1 cellular context compared by ENCODE assay signal in genomic region chr13:23375007-23375971, GRCh38.
A peak's percentile ranks its signal among the peaks of the same experiment; 100 is the strongest.
TF ChIP-seq lines count a peak whose summit lies in the region.

No MANE protein-coding gene starts in this region.

TF ChIP-seq in HepG2, 621 proteins besides CTCF, POLR2A, EP300 and RAD21 (continued from another document):
- no peak for TF ChIP-seq ZZZ3 (CRISPR knock-in tag; IDR thresholded peaks at IDR 0.05; ENCODE audit: borderline replicate concordance)
- TF ChIP-seq ZUFSP (CRISPR knock-in tag; IDR thresholded peaks at IDR 0.05; ENCODE audit: borderline replicate concordance), result no peak
- TF ChIP-seq ZNF274 (CRISPR knock-in tag; IDR thresholded peaks at IDR 0.05), result peak; percentile 58; the same call in 1 of the 2 replicates
- no peak for TF ChIP-seq ZBTB21 (CRISPR knock-in tag; IDR thresholded peaks at IDR 0.05)
- TF ChIP-seq ZNF766 (CRISPR knock-in tag; IDR thresholded peaks at IDR 0.05; ENCODE audit: borderline replicate concordance), result no peak; the same call in 1 of the 2 replicates
- TF ChIP-seq, protein P1, sequence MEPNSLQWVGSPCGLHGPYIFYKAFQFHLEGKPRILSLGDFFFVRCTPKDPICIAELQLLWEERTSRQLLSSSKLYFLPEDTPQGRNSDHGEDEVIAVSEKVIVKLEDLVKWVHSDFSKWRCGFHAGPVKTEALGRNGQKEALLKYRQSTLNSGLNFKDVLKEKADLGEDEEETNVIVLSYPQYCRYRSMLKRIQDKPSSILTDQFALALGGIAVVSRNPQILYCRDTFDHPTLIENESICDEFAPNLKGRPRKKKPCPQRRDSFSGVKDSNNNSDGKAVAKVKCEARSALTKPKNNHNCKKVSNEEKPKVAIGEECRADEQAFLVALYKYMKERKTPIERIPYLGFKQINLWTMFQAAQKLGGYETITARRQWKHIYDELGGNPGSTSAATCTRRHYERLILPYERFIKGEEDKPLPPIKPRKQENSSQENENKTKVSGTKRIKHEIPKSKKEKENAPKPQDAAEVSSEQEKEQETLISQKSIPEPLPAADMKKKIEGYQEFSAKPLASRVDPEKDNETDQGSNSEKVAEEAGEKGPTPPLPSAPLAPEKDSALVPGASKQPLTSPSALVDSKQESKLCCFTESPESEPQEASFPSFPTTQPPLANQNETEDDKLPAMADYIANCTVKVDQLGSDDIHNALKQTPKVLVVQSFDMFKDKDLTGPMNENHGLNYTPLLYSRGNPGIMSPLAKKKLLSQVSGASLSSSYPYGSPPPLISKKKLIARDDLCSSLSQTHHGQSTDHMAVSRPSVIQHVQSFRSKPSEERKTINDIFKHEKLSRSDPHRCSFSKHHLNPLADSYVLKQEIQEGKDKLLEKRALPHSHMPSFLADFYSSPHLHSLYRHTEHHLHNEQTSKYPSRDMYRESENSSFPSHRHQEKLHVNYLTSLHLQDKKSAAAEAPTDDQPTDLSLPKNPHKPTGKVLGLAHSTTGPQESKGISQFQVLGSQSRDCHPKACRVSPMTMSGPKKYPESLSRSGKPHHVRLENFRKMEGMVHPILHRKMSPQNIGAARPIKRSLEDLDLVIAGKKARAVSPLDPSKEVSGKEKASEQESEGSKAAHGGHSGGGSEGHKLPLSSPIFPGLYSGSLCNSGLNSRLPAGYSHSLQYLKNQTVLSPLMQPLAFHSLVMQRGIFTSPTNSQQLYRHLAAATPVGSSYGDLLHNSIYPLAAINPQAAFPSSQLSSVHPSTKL (CRISPR knock-in tag; IDR thresholded peaks at IDR 0.05), result no peak
- TF ChIP-seq, protein P2, sequence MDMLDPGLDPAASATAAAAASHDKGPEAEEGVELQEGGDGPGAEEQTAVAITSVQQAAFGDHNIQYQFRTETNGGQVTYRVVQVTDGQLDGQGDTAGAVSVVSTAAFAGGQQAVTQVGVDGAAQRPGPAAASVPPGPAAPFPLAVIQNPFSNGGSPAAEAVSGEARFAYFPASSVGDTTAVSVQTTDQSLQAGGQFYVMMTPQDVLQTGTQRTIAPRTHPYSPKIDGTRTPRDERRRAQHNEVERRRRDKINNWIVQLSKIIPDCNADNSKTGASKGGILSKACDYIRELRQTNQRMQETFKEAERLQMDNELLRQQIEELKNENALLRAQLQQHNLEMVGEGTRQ (IDR thresholded peaks at IDR 0.05; ENCODE audit: low read depth, low read length), result no peak
- TF ChIP-seq, protein P2 (CRISPR knock-in tag; IDR thresholded peaks at IDR 0.05; ENCODE audit: borderline replicate concordance), result no peak
- TF ChIP-seq, protein P3, sequence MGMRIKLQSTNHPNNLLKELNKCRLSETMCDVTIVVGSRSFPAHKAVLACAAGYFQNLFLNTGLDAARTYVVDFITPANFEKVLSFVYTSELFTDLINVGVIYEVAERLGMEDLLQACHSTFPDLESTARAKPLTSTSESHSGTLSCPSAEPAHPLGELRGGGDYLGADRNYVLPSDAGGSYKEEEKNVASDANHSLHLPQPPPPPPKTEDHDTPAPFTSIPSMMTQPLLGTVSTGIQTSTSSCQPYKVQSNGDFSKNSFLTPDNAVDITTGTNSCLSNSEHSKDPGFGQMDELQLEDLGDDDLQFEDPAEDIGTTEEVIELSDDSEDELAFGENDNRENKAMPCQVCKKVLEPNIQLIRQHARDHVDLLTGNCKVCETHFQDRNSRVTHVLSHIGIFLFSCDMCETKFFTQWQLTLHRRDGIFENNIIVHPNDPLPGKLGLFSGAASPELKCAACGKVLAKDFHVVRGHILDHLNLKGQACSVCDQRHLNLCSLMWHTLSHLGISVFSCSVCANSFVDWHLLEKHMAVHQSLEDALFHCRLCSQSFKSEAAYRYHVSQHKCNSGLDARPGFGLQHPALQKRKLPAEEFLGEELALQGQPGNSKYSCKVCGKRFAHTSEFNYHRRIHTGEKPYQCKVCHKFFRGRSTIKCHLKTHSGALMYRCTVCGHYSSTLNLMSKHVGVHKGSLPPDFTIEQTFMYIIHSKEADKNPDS (CRISPR knock-in tag; IDR thresholded peaks at IDR 0.05), result no peak
- TF ChIP-seq AGO1 (IDR thresholded peaks at IDR 0.05; ENCODE audit: low read depth, low read length, poor library complexity, severe bottlenecking), result no peak
- TF ChIP-seq ZNF83 (CRISPR knock-in tag; IDR thresholded peaks at IDR 0.05; ENCODE audit: borderline replicate concordance), result peak; percentile 41
- no peak for TF ChIP-seq ETS1 (CRISPR knock-in tag; IDR thresholded peaks at IDR 0.05)
- TF ChIP-seq, protein P4, sequence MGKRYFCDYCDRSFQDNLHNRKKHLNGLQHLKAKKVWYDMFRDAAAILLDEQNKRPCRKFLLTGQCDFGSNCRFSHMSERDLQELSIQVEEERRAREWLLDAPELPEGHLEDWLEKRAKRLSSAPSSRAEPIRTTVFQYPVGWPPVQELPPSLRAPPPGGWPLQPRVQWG (CRISPR knock-in tag; IDR thresholded peaks at IDR 0.05; ENCODE audit: borderline replicate concordance, low read depth), result no peak
- peak; percentile 80; the same call in 1 of the 2 replicates for TF ChIP-seq FOXM1 (CRISPR knock-in tag; IDR thresholded peaks at IDR 0.05)
- TF ChIP-seq REXO4 (CRISPR knock-in tag; IDR thresholded peaks at IDR 0.05; ENCODE audit: borderline replicate concordance), result no peak
- no peak for TF ChIP-seq MED13 (CRISPR knock-in tag; IDR thresholded peaks at IDR 0.05)
- TF ChIP-seq NCOA5 (CRISPR knock-in tag; IDR thresholded peaks at IDR 0.05), result no peak
- no peak for TF ChIP-seq RFX1 (IDR thresholded peaks at IDR 0.05)
- no peak for TF ChIP-seq RFX5 (IDR thresholded peaks at IDR 0.05; ENCODE audit: low read depth, low read length)
- no peak for TF ChIP-seq NFRKB (IDR thresholded peaks at IDR 0.05)
- no peak for TF ChIP-seq DMTF1 (CRISPR knock-in tag; IDR thresholded peaks at IDR 0.05)
- no peak; the same call in 1 of the 2 replicates for TF ChIP-seq ZBTB10 (CRISPR knock-in tag; IDR thresholded peaks at IDR 0.05; ENCODE audit: borderline replicate concordance)
- no peak for TF ChIP-seq ZNF850 (CRISPR knock-in tag; conservative IDR thresholded peaks at IDR 0.05)
- no peak for TF ChIP-seq FOXA3 (CRISPR knock-in tag; IDR thresholded peaks at IDR 0.05)
- TF ChIP-seq ZNF556 (CRISPR knock-in tag; IDR thresholded peaks at IDR 0.05; ENCODE audit: borderline replicate concordance), result no peak
- TF ChIP-seq ZBTB25 (CRISPR knock-in tag; IDR thresholded peaks at IDR 0.05), result no peak; the same call in 1 of the 2 replicates
- TF ChIP-seq SIX1 (CRISPR knock-in tag; IDR thresholded peaks at IDR 0.05; ENCODE audit: borderline replicate concordance), result no peak
